ENCODE assay signal across 10 cellular contexts in the genomic region with DNA sequence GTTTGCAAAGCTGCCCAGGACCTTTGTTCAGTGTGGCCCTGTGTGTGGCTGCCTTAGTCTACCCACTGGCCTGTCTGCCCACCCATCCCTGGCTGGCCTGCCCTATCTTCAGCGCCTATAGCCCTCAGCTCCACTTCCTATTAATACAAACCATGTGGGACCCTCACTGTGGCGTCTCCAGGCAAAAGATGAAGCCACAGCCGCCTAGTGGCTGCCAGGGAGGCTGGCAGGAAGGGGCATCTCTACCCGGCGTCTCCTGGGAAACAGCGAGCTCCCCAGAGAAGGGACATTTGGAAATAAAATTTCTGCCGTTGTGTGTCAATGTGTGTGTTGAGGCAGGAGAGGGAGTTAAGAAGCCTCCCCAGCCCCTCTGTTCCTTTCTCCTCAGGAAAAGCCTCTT. TPM values are rescaled to one million over a fixed set of nuclear protein-coding genes. Genes with fewer than 3 reads are reported as not detected.
DNase-seq lines count a peak whose midpoint lies in the region; ATAC-seq, FAIRE-seq and TF ChIP-seq lines count a peak whose summit lies in the region.
"Had no signal": no experiment of that assay in that cellular context is flagged by ENCODE, and none has a peak within 500 bp of the region (broad histone marks: within the 10 kb centered on the region; RNA-seq: fewer than 3 reads in every experiment).

No MANE protein-coding gene starts in this region.

- TF ChIP-seq POLR2A in A549 (IDR thresholded peaks at IDR 0.05; ENCODE audit: low read length), result no peak

- H3K36me3 ChIP-seq in OCI-LY1 (ENCODE audit: insufficient read depth, low read length), result peaks cover 7% of the 10 kb centered on the region
- no peaks in the 10 kb centered on the region for H3K36me3 ChIP-seq in CD8-positive, alpha-beta T cell (ENCODE audit: insufficient read depth, low read length)

- H3K4me2 ChIP-seq in A549, result no peak overlapping the region
- no peak overlapping the region for H3K4me2 ChIP-seq in OCI-LY1 (ENCODE audit: low read length)

- peaks cover 6% of the 10 kb centered on the region for H3K36me3 Mint-ChIP-seq in CD8-positive, alpha-beta T cell

- H3K4me3 Mint-ChIP-seq in CD8-positive, alpha-beta T cell, result no peak overlapping the region
- H3K4me3 Mint-ChIP-seq: dendritic cell treated with granulocyte-macrophage colony-stimulating factor and Interleukin-4, amounts not matched to agents 40 ng/mL and 50 ng/mL, for 4 days had no signal

- H3K27me3 ChIP-seq in OCI-LY1 (ENCODE audit: insufficient read depth, low read length), result no peaks in the 10 kb centered on the region
- H3K27me3 ChIP-seq in CD8-positive, alpha-beta T cell (ENCODE audit: insufficient read depth, low read length), result no peaks in the 10 kb centered on the region

- TF ChIP-seq CTCF in A549 (IDR thresholded peaks at IDR 0.05), result peak; percentile 45; the same call in 2 of the 3 replicates
- peak; percentile 63 for TF ChIP-seq CTCF in OCI-LY1 (IDR thresholded peaks at IDR 0.05; ENCODE audit: low read length)
- no peak for TF ChIP-seq CTCF in CD8-positive, alpha-beta T cell (IDR thresholded peaks at IDR 0.05)

- H3K79me2 ChIP-seq in OCI-LY1 (ENCODE audit: insufficient read depth, low read length), result no peaks in the 10 kb centered on the region

- CTCF ChIA-PET in A549 (lab: Yijun Ruan, JAX), result interaction anchor here (0.6 to 8.8 kb wide), 21 partner anchors 10 to 564 kb away, joined by 3 to 145 read pairs (median 5); no protein-coding TSS in a partner anchor
- CTCF ChIA-PET in CD8-positive, alpha-beta T cell (lab: Charles Lee), result interaction anchor here (1.0 to 1.3 kb wide), 2 partner anchors 16 to 28 kb away, joined by 3 read pairs; no protein-coding TSS in a partner anchor

- H4K20me1 ChIP-seq in OCI-LY1 (ENCODE audit: insufficient read depth, low read length), result no peaks in the 10 kb centered on the region

- peak in 1 of 2 experiments; percentile 32; a peak in 2 of 5 replicates for TF ChIP-seq RAD21 in A549 (conservative IDR thresholded peaks at IDR 0.05 in 1 of 2, IDR thresholded peaks at IDR 0.05 in 1 of 2)

- H3K4me3 ChIP-seq in A549, result no peak overlapping the region
- H3K4me3 ChIP-seq in OCI-LY1 (ENCODE audit: low read depth, low read length, poor library complexity, severe bottlenecking), result no peak overlapping the region
- no peak overlapping the region for H3K4me3 ChIP-seq in CD8-positive, alpha-beta T cell (ENCODE audit: low read depth, low read length)

- H3F3A ChIP-seq in OCI-LY1 (ENCODE audit: insufficient read depth, low read length), result no peaks in the 10 kb centered on the region; the same call in 1 of the 2 replicates

- ATAC-seq in A549 (peak; percentile 51 to 72; a peak in 4 of 6 replicates), HG03442 (IDR thresholded peaks at IDR 0.05; ENCODE audit: unreplicated experiment) (no peak), left cardiac atrium (no peak)
- no peak for ATAC-seq in CD8-positive, alpha-beta T cell

- DNase-seq in A549 (ENCODE audit: low read depth in 1 of 2, low spot score in 1 of 2) (peak; percentile 41 to 80), EL (peak; percentile 35), fibroblast of gingiva (ENCODE audit: low read depth) (peak; percentile 6), left cardiac atrium (no peak)
- no peak for DNase-seq in CD8-positive, alpha-beta T cell
- no peak for DNase-seq in stimulated activated CD4-positive, alpha-beta T cell treated with anti-CD3 and anti-CD28 coated beads, Interleukin-4, amount 100 ng/mL, for 1 hour

- intact Hi-C loops in CD8-positive, alpha-beta T cell (cut with DNase I, micrococcal nuclease), result no loop called here
- intact Hi-C loops in left cardiac atrium (cut with DNase I), result no loop called here

- no peak overlapping the region for H3K27ac Mint-ChIP-seq in CD8-positive, alpha-beta T cell
- H3K27ac Mint-ChIP-seq: dendritic cell treated with granulocyte-macrophage colony-stimulating factor and Interleukin-4, amounts not matched to agents 40 ng/mL and 50 ng/mL, for 4 days had no signal

- H3K4me1 ChIP-seq in A549, result peaks cover 5% of the 10 kb centered on the region; the same call in 2 of the 3 replicates
- peaks cover 6% of the 10 kb centered on the region for H3K4me1 ChIP-seq in OCI-LY1 (ENCODE audit: insufficient read depth, low read length, severe bottlenecking)
- H3K4me1 ChIP-seq in CD8-positive, alpha-beta T cell (ENCODE audit: insufficient read depth, low read length), result no peaks in the 10 kb centered on the region

- 22% methylated on average over 7 of the region's 7 CpGs for WGBS in A549 (ENCODE audit: missing lambda C conversion rate)

- H3K9me3 ChIP-seq in A549 (peaks cover 3% of the 10 kb centered on the region; the same call in 1 of the 3 replicates), OCI-LY1 (ENCODE audit: low read length) (no peaks in the 10 kb centered on the region)
- no peaks in the 10 kb centered on the region for H3K9me3 ChIP-seq in CD8-positive, alpha-beta T cell (ENCODE audit: low read length)

- H3K9me2 ChIP-seq in OCI-LY1 (ENCODE audit: low read depth, low read length), result no peaks in the 10 kb centered on the region

- H3K27ac ChIP-seq in A549, result no peak overlapping the region
- no peak overlapping the region for H3K27ac ChIP-seq in OCI-LY1 (ENCODE audit: low read depth, low read length, poor library complexity, severe bottlenecking)
- H3K27ac ChIP-seq in CD8-positive, alpha-beta T cell (ENCODE audit: low read depth, low read length), result no peak overlapping the region

- FAIRE-seq in A549 (lab: Jason Lieb, UNC), result no peak

- peaks cover 10% of the 10 kb centered on the region for H3K4me1 Mint-ChIP-seq in CD8-positive, alpha-beta T cell (ENCODE audit: low read depth)

- H3K27me3 Mint-ChIP-seq in CD8-positive, alpha-beta T cell (ENCODE audit: low read depth), result peaks cover 12% of the 10 kb centered on the region

- no peak overlapping the region for H3K9ac ChIP-seq in OCI-LY1 (ENCODE audit: low read length)

- no peak overlapping the region for H2AFZ ChIP-seq in OCI-LY1 (ENCODE audit: low read length)

- no peak for TF ChIP-seq EP300 in A549 (IDR thresholded peaks at IDR 0.05)

- H3K9me3 Mint-ChIP-seq in CD8-positive, alpha-beta T cell, result peaks cover 3% of the 10 kb centered on the region

- POLR2A ChIA-PET in A549 (lab: Yijun Ruan, JAX), result no interaction called here
- POLR2A ChIA-PET in CD8-positive, alpha-beta T cell (lab: Charles Lee), result no interaction called here

TF ChIP-seq in A549, 52 proteins besides CTCF, POLR2A, EP300 and RAD21:
- no peak for TF ChIP-seq CBX8 (IDR thresholded peaks at IDR 0.05)
- TF ChIP-seq PHF8 (IDR thresholded peaks at IDR 0.05; ENCODE audit: borderline replicate concordance, low read depth), result no peak
- no peak for TF ChIP-seq HOXB5 (CRISPR knock-in tag; IDR thresholded peaks at IDR 0.05)
- no peak for TF ChIP-seq KDM5A (IDR thresholded peaks at IDR 0.05)
- TF ChIP-seq MAFK (IDR thresholded peaks at IDR 0.05; ENCODE audit: partially characterized antibody), result no peak
- TF ChIP-seq CHD2 (IDR thresholded peaks at IDR 0.05; ENCODE audit: low read length, partially characterized antibody), result no peak
- TF ChIP-seq EHF (CRISPR knock-in tag; IDR thresholded peaks at IDR 0.05), result no peak
- TF ChIP-seq, protein P1, sequence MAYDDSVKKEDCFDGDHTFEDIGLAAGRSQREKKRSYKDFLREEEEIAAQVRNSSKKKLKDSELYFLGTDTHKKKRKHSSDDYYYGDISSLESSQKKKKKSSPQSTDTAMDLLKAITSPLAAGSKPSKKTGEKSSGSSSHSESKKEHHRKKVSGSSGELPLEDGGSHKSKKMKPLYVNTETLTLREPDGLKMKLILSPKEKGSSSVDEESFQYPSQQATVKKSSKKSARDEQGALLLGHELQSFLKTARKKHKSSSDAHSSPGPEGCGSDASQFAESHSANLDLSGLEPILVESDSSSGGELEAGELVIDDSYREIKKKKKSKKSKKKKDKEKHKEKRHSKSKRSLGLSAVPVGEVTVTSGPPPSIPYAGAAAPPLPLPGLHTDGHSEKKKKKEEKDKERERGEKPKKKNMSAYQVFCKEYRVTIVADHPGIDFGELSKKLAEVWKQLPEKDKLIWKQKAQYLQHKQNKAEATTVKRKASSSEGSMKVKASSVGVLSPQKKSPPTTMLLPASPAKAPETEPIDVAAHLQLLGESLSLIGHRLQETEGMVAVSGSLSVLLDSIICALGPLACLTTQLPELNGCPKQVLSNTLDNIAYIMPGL (CRISPR knock-in tag; IDR thresholded peaks at IDR 0.05; ENCODE audit: borderline replicate concordance), result no peak
- TF ChIP-seq NR3C1 (IDR thresholded peaks at IDR 0.05), result no peak
- no peak for TF ChIP-seq POLR2AphosphoS2 (conservative IDR thresholded peaks at IDR 0.05; ENCODE audit: low read length)
TF ChIP-seq in A549: peak in this region for 0.

RNA-seq across cellular contexts. Expression of a gene that starts 31.5 kb away (rescaled TPM):
- polyA plus RNA-seq in A549 (2011; rRNA removed), result not detected in 2 replicates
- not detected in 2 replicates for polyA plus RNA-seq in A549 (2012; cell fraction: cytosol; rRNA removed)
- polyA plus RNA-seq in A549 (2012; cell fraction: nucleus; rRNA removed), result 0.02 and 0.04 TPM in 2 replicates
- polyA plus RNA-seq in A549 (2017; fragmentation: RNase III; extraction: RNeasy Plus Mini Kit Qiagen cat#74134 plus additional on column Dnase treatment), result not detected in 3 replicates
- polyA minus RNA-seq in A549 (2011; rRNA and poly(A)+ RNA removed), result not detected in 2 replicates
- total RNA-seq in CD8-positive, alpha-beta T cell, result not detected
- not detected for total RNA-seq in left cardiac atrium
- total RNA-seq: skeletal muscle tissue had no signal

RNA-seq across cellular contexts. Expression of a gene that starts 50.6 kb away (rescaled TPM):
- polyA plus RNA-seq in A549 (2011; rRNA removed), result 0.07 and 0.10 TPM in 2 replicates
- 0.03 TPM in 1 of 2 replicates, not detected in the other for polyA plus RNA-seq in A549 (2012; cell fraction: cytosol; rRNA removed)
- not detected in 2 replicates for polyA plus RNA-seq in A549 (2012; cell fraction: nucleus; rRNA removed)
- polyA plus RNA-seq in A549 (2017; fragmentation: RNase III; extraction: RNeasy Plus Mini Kit Qiagen cat#74134 plus additional on column Dnase treatment), result not detected in 3 replicates
- not detected in 2 replicates for polyA minus RNA-seq in A549 (2011; rRNA and poly(A)+ RNA removed)
- total RNA-seq in CD8-positive, alpha-beta T cell, result not detected
- total RNA-seq in left cardiac atrium, result 1 to 10 TPM; 4.0 to 5.3 TPM

Comparison
In these comparisons a context has a peak if more than half of its experiments do, and no peak if none do; other contexts are left out.
1. ATAC-seq: peak in A549 (2 of 2); none in CD8-positive, alpha-beta T cell (single experiment), HG03442 (single experiment) and left cardiac atrium (0 of 2).
2. DNase-seq: peak in A549 (2 of 2), EL (single experiment) and fibroblast of gingiva (single experiment); none in CD8-positive, alpha-beta T cell (0 of 7), stimulated activated CD4-positive, alpha-beta T cell treated with anti-CD3 and anti-CD28 coated beads, Interleukin-4, amount 100 ng/mL, for 1 hour (single experiment) and left cardiac atrium (single experiment).
3. RNA of a gene that starts 50.6 kb away (total RNA-seq): 4.0 to 5.3 TPM in left cardiac atrium; not detected in CD8-positive, alpha-beta T cell; every median in the first group is over 4 times any median in the second.